Comparison of ENCODE assay signal across 7 cellular contexts in the genomic region with DNA sequence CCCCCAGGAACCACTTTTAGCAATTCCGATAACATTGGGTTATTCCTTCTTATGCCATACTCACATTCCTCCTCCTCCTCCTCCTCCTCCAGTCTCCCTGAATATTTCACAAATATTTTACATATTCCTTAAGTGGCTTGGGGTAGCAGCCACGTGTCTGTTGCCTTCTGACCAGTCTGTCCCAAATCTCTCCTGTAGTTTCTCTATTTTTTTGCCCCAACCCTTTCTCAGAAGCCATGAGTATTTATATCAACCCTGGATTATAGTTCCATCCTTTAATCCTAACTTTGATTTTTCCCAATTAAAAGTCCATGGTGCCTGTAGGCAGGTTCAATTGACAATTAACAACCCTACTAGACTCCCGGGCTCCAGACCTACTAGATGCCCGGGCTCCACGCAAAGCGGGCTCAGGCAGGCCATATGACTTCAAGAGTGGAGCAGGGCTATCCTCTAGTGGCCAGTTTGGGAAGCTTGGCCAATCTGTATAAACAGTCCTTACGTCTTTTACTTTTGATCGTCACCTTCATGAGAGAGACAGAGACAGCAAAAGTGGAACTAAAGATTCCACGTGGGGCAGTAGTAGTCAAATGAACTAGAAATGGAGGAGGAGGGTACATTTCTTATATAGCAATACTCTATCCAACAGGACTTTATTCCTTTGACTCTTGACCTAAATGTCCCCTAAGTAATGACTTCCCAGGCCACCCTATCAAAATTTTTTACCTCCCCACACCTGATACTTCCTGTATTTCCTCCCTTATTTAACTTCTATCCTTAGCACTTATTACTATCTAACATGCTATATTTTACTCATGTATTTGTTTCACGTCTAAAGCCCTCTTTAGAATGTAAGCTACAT.
DNase-seq lines count a peak whose midpoint lies in the region; ATAC-seq and TF ChIP-seq lines count a peak whose summit lies in the region.

No MANE protein-coding gene starts in this region.

- no peak overlapping the region for H3K4me2 ChIP-seq in H9 (ENCODE audit: insufficient read depth, insufficient read length, low read length)

- no peaks in the 10 kb centered on the region for H3K4me1 ChIP-seq in H9 (ENCODE audit: insufficient read depth, low read length)
- H3K4me1 ChIP-seq in ovary (ENCODE audit: insufficient read depth), result no peaks in the 10 kb centered on the region

- no peaks in the 10 kb centered on the region for H3K79me1 ChIP-seq in H9 (ENCODE audit: insufficient read depth, low read depth, low read length, poor library complexity, severe bottlenecking)

- peak; percentile 59 to 71 for ATAC-seq in activated naive CD4-positive, alpha-beta T cell treated with anti-CD3 and anti-CD28 coated beads, Interleukin-2, amount 50 U/mL, for 72 hours
- ATAC-seq in HG03095 (IDR thresholded peaks at IDR 0.05; ENCODE audit: unreplicated experiment), result no peak

- no CpG with 5 or more reads among the region's 10 CpGs for WGBS in H9 (ENCODE audit: extremely low coverage, insufficient read length, low lambda C conversion rate)
- 18 to 20% (median 20%) methylated on average over 10 of the region's 10 CpGs for WGBS in ovary, 3 donors

- H3K27me3 ChIP-seq in H9 (ENCODE audit: insufficient read depth, low read length), result no peaks in the 10 kb centered on the region
- H3K27me3 ChIP-seq in ovary, result no peaks in the 10 kb centered on the region

- no peak overlapping the region for H3K18ac ChIP-seq in H9 (ENCODE audit: insufficient read length, low read depth, low read length)

- H3K4me3 ChIP-seq in ovary, result no peak overlapping the region

- H4K20me1 ChIP-seq in H9 (ENCODE audit: control insufficient read depth, insufficient read depth, insufficient read length), result no peaks in the 10 kb centered on the region

- H3K56ac ChIP-seq in H9 (ENCODE audit: insufficient read length, low read depth, low read length), result no peak overlapping the region

- H2AFZ ChIP-seq in H9 (ENCODE audit: low read length), result no peak overlapping the region

- H4K5ac ChIP-seq in H9 (ENCODE audit: insufficient read length, low read depth, low read length), result no peak overlapping the region

- H3K36me3 Mint-ChIP-seq in H9 (ENCODE audit: insufficient read depth in 1 of 3, low read depth in 3 of 3) (no peaks in the 10 kb centered on the region), glutamatergic neuron (ENCODE audit: unreplicated experiment) (no peaks in the 10 kb centered on the region)
- peaks cover 0 to 8% of the 10 kb centered on the region in 2 donors for H3K36me3 Mint-ChIP-seq in activated naive CD4-positive, alpha-beta T cell treated with anti-CD3 and anti-CD28 coated beads, Interleukin-2, amount 50 U/mL, for 72 hours

- no peak overlapping the region for H2BK12ac ChIP-seq in H9 (ENCODE audit: insufficient read length, low read depth, low read length)

- H2BK120ac ChIP-seq in H9 (ENCODE audit: low read depth, low read length, poor library complexity, severe bottlenecking), result no peak overlapping the region

- TF ChIP-seq EP300 in ovary (IDR thresholded peaks at IDR 0.05), result no peak

- H3K23ac ChIP-seq in H9 (ENCODE audit: insufficient read length, low read depth, low read length), result no peak overlapping the region

- no peaks in the 10 kb centered on the region for H3K79me2 ChIP-seq in H9 (ENCODE audit: insufficient read depth, low read length)

- H3T11ph ChIP-seq in H9 (ENCODE audit: low read length), result no peak overlapping the region

- peak; percentile 69 for DNase-seq in Daoy (ENCODE audit: low read depth)
- peak; percentile 69 for DNase-seq in H9
- DNase-seq in NCI-H2227 treated with DMSO at 0.1 percent for 48 hours (lab: John Stamatoyannopoulos, UW), result peak; percentile 41
- no peak for DNase-seq in activated naive CD4-positive, alpha-beta T cell treated with anti-CD3 and anti-CD28 coated beads, Interleukin-2, amount 50 U/mL, for 72 hours (ENCODE audit: low spot score in 2 of 2)
- peak; percentile 47 for DNase-seq in glutamatergic neuron
- DNase-seq in ovary, result peak; percentile 19 to 52 (median 29)

- H3K14ac ChIP-seq in H9 (ENCODE audit: insufficient read depth, low read length), result no peak overlapping the region

- no peak overlapping the region for H2AK5ac ChIP-seq in H9 (ENCODE audit: insufficient read length, low read length)

- H3K4me1 Mint-ChIP-seq in H9 (0 out of 4 replicates have a peak, but pooled peaks cover 2 to 4% of the 10 kb centered on the region in 2 experiments), glutamatergic neuron (ENCODE audit: low read depth, unreplicated experiment) (peaks cover 7% of the 10 kb centered on the region)

- H3K9me3 Mint-ChIP-seq in H9, result no peaks in the 10 kb centered on the region
- no peaks in the 10 kb centered on the region for H3K9me3 Mint-ChIP-seq in activated naive CD4-positive, alpha-beta T cell treated with anti-CD3 and anti-CD28 coated beads, Interleukin-2, amount 50 U/mL, for 72 hours
- H3K9me3 Mint-ChIP-seq in glutamatergic neuron (ENCODE audit: unreplicated experiment), result peaks cover 1% of the 10 kb centered on the region

- no peaks in the 10 kb centered on the region for H3K23me2 ChIP-seq in H9 (ENCODE audit: insufficient read length, low read depth, low read length, poor library complexity, severe bottlenecking)

- H4K91ac ChIP-seq in H9 (ENCODE audit: insufficient read length, low read depth, low read length), result no peak overlapping the region

- H3K27ac ChIP-seq in H9 (ENCODE audit: insufficient read length, low read depth, low read length) (no peak overlapping the region), ovary (no peak overlapping the region)

- H3K9me3 ChIP-seq in H9 (ENCODE audit: control insufficient read depth, low read depth, low read length), result no peaks in the 10 kb centered on the region
- no peaks in the 10 kb centered on the region for H3K9me3 ChIP-seq in ovary

- H3K36me3 ChIP-seq in ovary, result no peaks in the 10 kb centered on the region

- H3K4ac ChIP-seq in H9 (ENCODE audit: low read depth, low read length), result no peak overlapping the region

- peak; percentile 96 for TF ChIP-seq CTCF in H9 (conservative IDR thresholded peaks at IDR 0.05)
- TF ChIP-seq CTCF in glutamatergic neuron (IDR thresholded peaks at IDR 0.05; ENCODE audit: partially characterized antibody, unreplicated experiment), result peak; percentile 71
- peak; percentile 29 to 76 (median 62) for TF ChIP-seq CTCF in ovary (IDR thresholded peaks at IDR 0.05)

- H2BK20ac ChIP-seq in H9 (ENCODE audit: low read depth, low read length, poor library complexity, severe bottlenecking), result no peak overlapping the region

- intact Hi-C loops in ovary (cut with DNase I), result loop anchor here in 1 of 4 donors (10.0 kb wide), 1 partner anchor 112 kb away; the partner anchor contains the start of gene SPICE1

- H4K8ac ChIP-seq in H9 (replicated peaks; ENCODE audit: insufficient read length, low read depth, low read length), result no peak overlapping the region

- H3K27ac Mint-ChIP-seq in H9 (no peak overlapping the region), glutamatergic neuron (ENCODE audit: unreplicated experiment) (no peak overlapping the region)
- peak overlapping the region; percentile 16 to 58 for H3K27ac Mint-ChIP-seq in activated naive CD4-positive, alpha-beta T cell treated with anti-CD3 and anti-CD28 coated beads, Interleukin-2, amount 50 U/mL, for 72 hours

- H3K4me3 Mint-ChIP-seq in H9 (no peak overlapping the region), glutamatergic neuron (ENCODE audit: unreplicated experiment) (no peak overlapping the region)

- H2BK15ac ChIP-seq in H9 (ENCODE audit: low read depth, low read length), result no peak overlapping the region

- TF ChIP-seq POLR2A in ovary (IDR thresholded peaks at IDR 0.05), result no peak

- no peak overlapping the region for H3K9ac ChIP-seq in H9 (ENCODE audit: extremely low read depth, insufficient read length, low read length)

- H2BK5ac ChIP-seq in H9 (ENCODE audit: insufficient read length, low read length), result no peak overlapping the region

- H3K27me3 Mint-ChIP-seq in H9 (ENCODE audit: low read depth) (peaks cover 14% of the 10 kb centered on the region), glutamatergic neuron (ENCODE audit: unreplicated experiment) (no peaks in the 10 kb centered on the region)

Comparison
In these comparisons a context has a peak if more than half of its experiments do, and no peak if none do; other contexts are left out.
1. DNase-seq: peak in Daoy (single experiment), H9 (single experiment), NCI-H2227 treated with DMSO at 0.1 percent for 48 hours (single experiment), glutamatergic neuron (single experiment) and ovary (5 of 5); none in activated naive CD4-positive, alpha-beta T cell treated with anti-CD3 and anti-CD28 coated beads, Interleukin-2, amount 50 U/mL, for 72 hours (0 of 2).
2. H3K27ac Mint-ChIP-seq: peak in activated naive CD4-positive, alpha-beta T cell treated with anti-CD3 and anti-CD28 coated beads, Interleukin-2, amount 50 U/mL, for 72 hours (2 of 2); none in H9 (0 of 3) and glutamatergic neuron (single experiment).
3. Peak in every context shown above with its lines, with median percentiles within 50 percentile points of each other: CTCF ChIP-seq.